ENCODE assay signal across 1 cellular context in the genomic region with DNA sequence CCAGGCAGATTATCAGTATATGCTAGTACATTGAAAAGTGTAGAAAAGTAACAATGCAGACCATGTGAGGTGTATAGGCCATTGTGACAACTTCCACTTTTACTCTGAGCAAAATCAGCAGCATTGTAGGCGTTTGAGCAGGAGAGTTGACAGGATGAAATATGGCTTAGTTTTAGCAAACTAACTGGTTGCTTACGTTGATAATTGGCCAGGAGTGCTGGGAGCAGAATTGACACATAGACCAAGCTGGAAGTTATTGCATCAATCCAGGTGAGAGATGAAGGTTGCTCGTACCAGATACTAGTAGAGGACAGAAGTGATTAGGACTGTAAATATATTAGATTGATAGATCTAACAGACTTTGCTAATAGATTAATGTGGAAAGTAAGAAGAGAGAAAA.
TF ChIP-seq lines count a peak whose summit lies in the region.

No MANE protein-coding gene starts in this region.

TF ChIP-seq in K562, 482 proteins besides CTCF, POLR2A, EP300 and RAD21:
- peak; percentile 91 for TF ChIP-seq MEIS2 (IDR thresholded peaks at IDR 0.05; ENCODE audit: partially characterized antibody)
- TF ChIP-seq, protein P1, sequence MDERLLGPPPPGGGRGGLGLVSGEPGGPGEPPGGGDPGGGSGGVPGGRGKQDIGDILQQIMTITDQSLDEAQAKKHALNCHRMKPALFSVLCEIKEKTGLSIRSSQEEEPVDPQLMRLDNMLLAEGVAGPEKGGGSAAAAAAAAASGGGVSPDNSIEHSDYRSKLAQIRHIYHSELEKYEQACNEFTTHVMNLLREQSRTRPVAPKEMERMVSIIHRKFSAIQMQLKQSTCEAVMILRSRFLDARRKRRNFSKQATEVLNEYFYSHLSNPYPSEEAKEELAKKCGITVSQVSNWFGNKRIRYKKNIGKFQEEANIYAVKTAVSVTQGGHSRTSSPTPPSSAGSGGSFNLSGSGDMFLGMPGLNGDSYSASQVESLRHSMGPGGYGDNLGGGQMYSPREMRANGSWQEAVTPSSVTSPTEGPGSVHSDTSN (CRISPR knock-in tag; IDR thresholded peaks at IDR 0.05; ENCODE audit: low read depth), result 0 out of 2 replicates have a peak, but pooled peaks have one; percentile 23
- TF ChIP-seq, protein P1 (tag; conservative IDR thresholded peaks at IDR 0.05; ENCODE audit: low read depth), result peak; percentile 89
- no peak for TF ChIP-seq MYBL2 (IDR thresholded peaks at IDR 0.05; ENCODE audit: low read depth)
- TF ChIP-seq MYBL2 (CRISPR knock-in tag; IDR thresholded peaks at IDR 0.05; ENCODE audit: borderline replicate concordance), result no peak
- peak; percentile 9; the same call in 1 of the 2 replicates for TF ChIP-seq CEBPB (tag; IDR thresholded peaks at IDR 0.05)
- TF ChIP-seq, protein P2, sequence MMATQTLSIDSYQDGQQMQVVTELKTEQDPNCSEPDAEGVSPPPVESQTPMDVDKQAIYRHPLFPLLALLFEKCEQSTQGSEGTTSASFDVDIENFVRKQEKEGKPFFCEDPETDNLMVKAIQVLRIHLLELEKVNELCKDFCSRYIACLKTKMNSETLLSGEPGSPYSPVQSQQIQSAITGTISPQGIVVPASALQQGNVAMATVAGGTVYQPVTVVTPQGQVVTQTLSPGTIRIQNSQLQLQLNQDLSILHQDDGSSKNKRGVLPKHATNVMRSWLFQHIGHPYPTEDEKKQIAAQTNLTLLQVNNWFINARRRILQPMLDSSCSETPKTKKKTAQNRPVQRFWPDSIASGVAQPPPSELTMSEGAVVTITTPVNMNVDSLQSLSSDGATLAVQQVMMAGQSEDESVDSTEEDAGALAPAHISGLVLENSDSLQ (IDR thresholded peaks at IDR 0.05), result peak; percentile 89
- no peak for TF ChIP-seq ETV5 (CRISPR knock-in tag; IDR thresholded peaks at IDR 0.05; ENCODE audit: low read depth)
